Comparison of ENCODE assay signal across 33 cellular contexts in the genomic region with DNA sequence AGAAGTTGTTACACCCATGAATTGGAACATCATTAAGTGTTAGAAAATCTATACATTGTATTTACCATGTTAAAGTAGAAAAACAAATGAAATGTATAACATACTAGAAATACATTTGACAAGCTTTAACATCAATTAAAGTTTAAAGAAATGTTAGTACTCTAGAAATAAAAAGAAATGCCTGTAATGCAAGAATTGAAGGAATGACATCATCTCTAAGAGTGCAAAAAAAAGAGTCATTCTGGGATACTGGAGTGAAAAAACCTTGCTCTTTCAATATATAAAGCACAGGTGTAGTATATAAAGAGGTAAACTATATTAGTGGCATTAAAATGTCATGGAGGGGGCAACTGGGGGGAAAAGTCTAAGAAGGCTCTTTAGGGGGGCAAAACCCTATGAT.
DNase-seq lines count a peak whose midpoint lies in the region; ATAC-seq, FAIRE-seq and TF ChIP-seq lines count a peak whose summit lies in the region.
"Had no signal": no experiment of that assay in that cellular context is flagged by ENCODE, and none has a peak within 500 bp of the region (broad histone marks: within the 10 kb centered on the region; RNA-seq: fewer than 3 reads in every experiment).

No MANE protein-coding gene starts in this region.

- H3K79me2 ChIP-seq in HepG2 (ENCODE audit: insufficient read depth, low read length) (no peaks in the 10 kb centered on the region), neural progenitor cell (ENCODE audit: low read depth) (no peaks in the 10 kb centered on the region)

- CTCF ChIA-PET in HepG2 (lab: Yijun Ruan, JAX; ENCODE audit: low intra/inter-chr PET ratio, low total read pairs) (no interaction called here), HEK293 (lab: Yijun Ruan, JAX) (interaction anchor here (0.6 kb wide), 1 partner anchor 47 kb away, joined by 3 read pairs; no protein-coding TSS in a partner anchor)

- H3K9me3 Mint-ChIP-seq in neural progenitor cell, result peaks cover 4% of the 10 kb centered on the region
- H3K9me3 Mint-ChIP-seq: CD4-positive, alpha-beta T cell had no signal

- TF ChIP-seq POLR2A in HepG2 (IDR thresholded peaks at IDR 0.05; ENCODE audit: insufficient read depth in 1 of 2, low read depth in 2 of 2, low read length in 2 of 2), result no peak
- no peak for TF ChIP-seq POLR2A in right lobe of liver (IDR thresholded peaks at IDR 0.05)

- ATAC-seq in HepG2, result no peak
- ATAC-seq in right lobe of liver, result no peak
- ATAC-seq: A549; CD8-positive, alpha-beta T cell had no signal

- no peaks in the 10 kb centered on the region for H3K9me3 ChIP-seq in HepG2 (ENCODE audit: low read length)
- H3K9me3 ChIP-seq in right lobe of liver, result no peaks in the 10 kb centered on the region
- H3K9me3 ChIP-seq in HEK293 (ENCODE audit: control insufficient read depth, insufficient read depth, low read depth, low read length), result no peaks in the 10 kb centered on the region
- H3K9me3 ChIP-seq in neural progenitor cell (ENCODE audit: low read depth), result no peaks in the 10 kb centered on the region
- H3K9me3 ChIP-seq: A549; BE2C; BLaER1 treated with 17β-estradiol and CSF1 and Interleukin-3, amounts not matched to agents 10 nM and 100 nM; Caco-2 had no signal

- TF ChIP-seq CTCF in HepG2 (CRISPR knock-in tag; IDR thresholded peaks at IDR 0.05) (no peak), right lobe of liver (IDR thresholded peaks at IDR 0.05) (no peak), HEK293 (tag by site-specific recombination; IDR thresholded peaks at IDR 0.05) (no peak), neural progenitor cell (IDR thresholded peaks at IDR 0.05) (no peak)

- H4K20me1 ChIP-seq in HepG2 (ENCODE audit: insufficient read depth, low read length) (no peaks in the 10 kb centered on the region), neural progenitor cell (ENCODE audit: low read depth) (no peaks in the 10 kb centered on the region)
- H4K20me1 ChIP-seq: BLaER1; BLaER1 treated with 17β-estradiol and CSF1 and Interleukin-3, amounts not matched to agents 10 nM and 100 nM had no signal

- TF ChIP-seq EP300 in HepG2 (IDR thresholded peaks at IDR 0.05; ENCODE audit: low read depth in 2 of 2, low read length in 2 of 2) (no peak), HepG2 (CRISPR knock-in tag; IDR thresholded peaks at IDR 0.05; ENCODE audit: borderline replicate concordance) (no peak)

- H3K4me1 ChIP-seq in HepG2 (ENCODE audit: insufficient read depth, low read length), result no peaks in the 10 kb centered on the region
- H3K4me1 ChIP-seq in right lobe of liver, result no peaks in the 10 kb centered on the region
- no peaks in the 10 kb centered on the region for H3K4me1 ChIP-seq in HEK293 (ENCODE audit: control insufficient read depth, insufficient read depth, low read length)
- no peaks in the 10 kb centered on the region for H3K4me1 ChIP-seq in neural progenitor cell
- H3K4me1 ChIP-seq: A549; BE2C; BLaER1; BLaER1 treated with 17β-estradiol and CSF1 and Interleukin-3, amounts not matched to agents 10 nM and 100 nM; Caco-2 had no signal

- no peak overlapping the region for H3K27ac Mint-ChIP-seq in neural progenitor cell
- H3K27ac Mint-ChIP-seq: B cell; CD14-positive monocyte; CD4-positive, alpha-beta memory T cell; CD4-positive, alpha-beta T cell; CD4-positive, CD25-positive, alpha-beta regulatory T cell; CD8-positive, alpha-beta memory T cell; CD8-positive, alpha-beta T cell had no signal

- no peaks in the 10 kb centered on the region for H3K4me1 Mint-ChIP-seq in neural progenitor cell
- H3K4me1 Mint-ChIP-seq: B cell; CD14-positive monocyte; CD4-positive, alpha-beta memory T cell; CD4-positive, CD25-positive, alpha-beta regulatory T cell; CD8-positive, alpha-beta memory T cell had no signal

- no TSS peak for BruUV-seq in HepG2 (replicated peaks; lab: Mats Ljungman, UMichigan)

- no peak for FAIRE-seq in HepG2 (lab: Jason Lieb, UNC)
- FAIRE-seq: A204.1, A549, D721Med had no signal

- H3K36me3 Mint-ChIP-seq in neural progenitor cell, result no peaks in the 10 kb centered on the region
- H3K36me3 Mint-ChIP-seq: CD14-positive monocyte; CD4-positive, alpha-beta memory T cell; CD4-positive, CD25-positive, alpha-beta regulatory T cell; CD8-positive, alpha-beta memory T cell; CD8-positive, alpha-beta T cell had no signal

- no peaks in the 10 kb centered on the region for H3K36me3 ChIP-seq in HepG2 (replicated peaks in 1 of 2; ENCODE audit: control insufficient read depth in 1 of 2, insufficient read depth in 2 of 2, low read length in 2 of 2)
- H3K36me3 ChIP-seq in right lobe of liver, result no peaks in the 10 kb centered on the region
- no peaks in the 10 kb centered on the region for H3K36me3 ChIP-seq in HEK293 (ENCODE audit: control insufficient read depth in 2 of 2, insufficient read depth in 1 of 2, low read length in 2 of 2)
- no peaks in the 10 kb centered on the region for H3K36me3 ChIP-seq in neural progenitor cell
- H3K36me3 ChIP-seq: BE2C; BLaER1; BLaER1 treated with 17β-estradiol and CSF1 and Interleukin-3, amounts not matched to agents 10 nM and 100 nM had no signal

- POLR2A ChIA-PET in HepG2 (lab: Yijun Ruan, JAX), result no interaction called here
- POLR2A ChIA-PET in HEK293 (lab: Yijun Ruan, JAX), result no interaction called here

- H3K27me3 Mint-ChIP-seq in neural progenitor cell (ENCODE audit: insufficient read depth, low read depth), result no peaks in the 10 kb centered on the region
- H3K27me3 Mint-ChIP-seq: B cell; CD4-positive, alpha-beta memory T cell; CD4-positive, alpha-beta T cell; CD4-positive, CD25-positive, alpha-beta regulatory T cell had no signal

- H3K27me3 ChIP-seq in HepG2 (ENCODE audit: control insufficient read depth in 1 of 2, insufficient read depth in 2 of 2, low read length in 2 of 2) (no peaks in the 10 kb centered on the region; a peak in 1 of 5 replicates), right lobe of liver (no peaks in the 10 kb centered on the region), neural progenitor cell (no peaks in the 10 kb centered on the region)
- H3K27me3 ChIP-seq: BE2C; BLaER1; BLaER1 treated with 17β-estradiol and CSF1 and Interleukin-3, amounts not matched to agents 10 nM and 100 nM had no signal

- H2AFZ ChIP-seq in HepG2 (ENCODE audit: low read length) (no peak overlapping the region), neural progenitor cell (replicated peaks) (no peak overlapping the region)

- TF ChIP-seq RAD21 in HepG2 (CRISPR knock-in tag; IDR thresholded peaks at IDR 0.05), result no peak

- intact Hi-C loops in HepG2 (cut with micrococcal nuclease; ENCODE audit: unreplicated experiment) (no loop called here), right lobe of liver (cut with DNase I) (no loop called here)

- H3K9ac ChIP-seq in HepG2 (ENCODE audit: insufficient read depth, low read depth, low read length) (no peak overlapping the region), neural progenitor cell (no peak overlapping the region)
- H3K9ac ChIP-seq: BLaER1; BLaER1 treated with 17β-estradiol and CSF1 and Interleukin-3, amounts not matched to agents 10 nM and 100 nM had no signal

- no peaks in the 10 kb centered on the region for H3F3A ChIP-seq in neural progenitor cell (ENCODE audit: low read depth)

- H3K4me3 Mint-ChIP-seq in neural progenitor cell, result no peak overlapping the region
- H3K4me3 Mint-ChIP-seq: B cell; CD14-positive monocyte; CD4-positive, alpha-beta memory T cell; CD4-positive, alpha-beta T cell; CD4-positive, CD25-positive, alpha-beta regulatory T cell; CD8-positive, alpha-beta memory T cell; CD8-positive, alpha-beta T cell had no signal

- DNase-seq in HepG2 (ENCODE audit: low spot score) (no peak), right lobe of liver (no peak), neural progenitor cell (ENCODE audit: low spot score) (no peak)
- DNase-seq: 8988T; ACHN; AML-193; BE2C; C1 segment of cervical spinal cord; Caco-2; Calu3; CD4-positive, alpha-beta memory T cell; CD4-positive, alpha-beta T cell; CD4-positive, CD25-positive, alpha-beta regulatory T cell; CD8-positive, alpha-beta memory T cell; CD8-positive, alpha-beta T cell; COR-L47; DMS 273 treated with DMSO at 0.1 percent for 48 hours; DMS153; DMS53; DMS79; DMS79 treated with DMSO at 0.1 percent for 48 hours; DND-41; EL had no signal

- no peak overlapping the region for H3K4me3 ChIP-seq in HepG2 (replicated peaks in 1 of 3; ENCODE audit: insufficient read depth in 1 of 3, low read depth in 2 of 3, low read length in 3 of 3)
- no peak overlapping the region for H3K4me3 ChIP-seq in right lobe of liver
- H3K4me3 ChIP-seq in HEK293 (ENCODE audit: low read depth, low read length), result no peak overlapping the region
- H3K4me3 ChIP-seq in neural progenitor cell, result no peak overlapping the region
- H3K4me3 ChIP-seq: A549; BLaER1; BLaER1 treated with 17β-estradiol and CSF1 and Interleukin-3, amounts not matched to agents 10 nM and 100 nM had no signal

- H3K4me2 ChIP-seq in HepG2 (ENCODE audit: low read depth, low read length) (no peak overlapping the region), neural progenitor cell (no peak overlapping the region)
- H3K4me2 ChIP-seq: A549; BLaER1; BLaER1 treated with 17β-estradiol and CSF1 and Interleukin-3, amounts not matched to agents 10 nM and 100 nM had no signal

- in situ Hi-C loops in HepG2 (cut with HindIII; ENCODE audit: extremely low pct_ligation_motif_present, low pct_unique_long_range_greater_than_20kb), result no loop called here

- H3K27ac ChIP-seq in HepG2 (ENCODE audit: extremely low read length, insufficient read depth, low read length) (no peak overlapping the region), right lobe of liver (no peak overlapping the region), HEK293 (ENCODE audit: extremely low read depth, low read depth, low read length) (no peak overlapping the region), neural progenitor cell (no peak overlapping the region)
- H3K27ac ChIP-seq: 22Rv1; A549; BLaER1; BLaER1 treated with 17β-estradiol and CSF1 and Interleukin-3, amounts not matched to agents 10 nM and 100 nM; C4-2B had no signal

TF ChIP-seq in HepG2, 621 proteins besides CTCF, POLR2A, EP300 and RAD21:
- no peak for TF ChIP-seq TBX3 (IDR thresholded peaks at IDR 0.05; ENCODE audit: borderline replicate concordance)
- peak; percentile 69 for TF ChIP-seq ATF7 (IDR thresholded peaks at IDR 0.05)
- TF ChIP-seq ATF7 (CRISPR knock-in tag; IDR thresholded peaks at IDR 0.05), result no peak

Comparison
In these comparisons a context has a peak if more than half of its experiments do, and no peak if none do; other contexts are left out.
1. Of the 63 proteins assayed by ChIP-seq in both HepG2 and HEK293: peak only in HepG2: none; only in HEK293: ATF2; in both: none; in neither: 62.